Comparison of ENCODE assay signal across 31 cellular contexts in genomic region chr14:43143106-43143505, GRCh38.
"Had no signal": no experiment of that assay in that cellular context is flagged by ENCODE, and none has a peak within 500 bp of the region (broad histone marks: within the 10 kb centered on the region; RNA-seq: fewer than 3 reads in every experiment).

No MANE protein-coding gene starts in this region.

- DNase-seq: activated B cell treated with CpG ODN at 0.5 μM for 24 hours; activated CD4-positive, alpha-beta T cell treated with anti-CD3 and anti-CD28 coated beads for 48 hours; activated CD4-positive, alpha-beta T cell treated with anti-CD3 and anti-CD28 coated beads, Interleukin-2, amount 50 U/mL, for 1 hour; activated CD4-positive, alpha-beta T cell treated with anti-CD3 and anti-CD28 coated beads, Interleukin-2, amount 50 U/mL, for 48 hours; activated CD8-positive, alpha-beta memory T cell treated with anti-CD3 and anti-CD28 coated beads for 24 hours; activated CD8-positive, alpha-beta T cell treated with anti-CD3 and anti-CD28 coated beads for 36 hours; activated effector memory CD4-positive, alpha-beta T cell treated with anti-CD3 and anti-CD28 coated beads, Interleukin-2, amount 50 U/mL, for 16 hours; activated naive CD4-positive, alpha-beta T cell treated with anti-CD3 and anti-CD28 coated beads for 36 hours; activated naive CD8-positive, alpha-beta T cell treated with anti-CD3 and anti-CD28 coated beads for 36 hours; activated naive CD8-positive, alpha-beta T cell treated with anti-CD3 and anti-CD28 coated beads, Interleukin-2, amount 50 U/mL, for 24 hours; activated T-cell treated with anti-CD3 and anti-CD28 coated beads, Interleukin-2, amount 50 U/mL, for 4 hours; adrenal gland; amygdala; aorta; body of pancreas; caudate nucleus; cortex of kidney; dermis blood vessel endothelial cell; effector CD4-positive, alpha-beta T cell; effector memory CD8-positive, alpha-beta T cell; erythroblast; foreskin keratinocyte; gastrocnemius medialis; glutamatergic neuron; heart left ventricle; T1000; WERI-Rb-1 had no signal

- H3K36me3 Mint-ChIP-seq: activated naive CD4-positive, alpha-beta T cell treated with anti-CD3 and anti-CD28 coated beads, Interleukin-2, amount 50 U/mL, for 24 hours; activated naive CD8-positive, alpha-beta T cell treated with anti-CD3 and anti-CD28 coated beads for 36 hours had no signal

- H3K27ac Mint-ChIP-seq: activated B cell treated with CpG ODN at 0.5 μM for 24 hours; activated CD8-positive, alpha-beta T cell treated with anti-CD3 and anti-CD28 coated beads for 36 hours; activated naive CD4-positive, alpha-beta T cell treated with anti-CD3 and anti-CD28 coated beads for 36 hours; activated naive CD4-positive, alpha-beta T cell treated with anti-CD3 and anti-CD28 coated beads, Interleukin-2, amount 50 U/mL, for 24 hours; activated naive CD8-positive, alpha-beta T cell treated with anti-CD3 and anti-CD28 coated beads for 36 hours; activated naive CD8-positive, alpha-beta T cell treated with anti-CD3 and anti-CD28 coated beads, Interleukin-2, amount 50 U/mL, for 24 hours; activated T-helper 2 cell treated with anti-CD3 and anti-CD28 coated beads, Interferon-gamma antibody, Interleukin-2, Interleukin-4, amounts not matched to agents 10 μg/mL and 5 μg/mL and 100 μg/mL, durations not matched to agents 14 hours and 24 hours and 36 hours; effector memory CD8-positive, alpha-beta T cell; T-helper 2 cell treated with Interferon-gamma antibody and Interleukin-4, amounts not matched to agents 5 μg/mL and 100 μg/mL, for 36 hours had no signal

- H3K4me1 Mint-ChIP-seq: activated B cell treated with CpG ODN at 0.5 μM for 24 hours; activated naive CD4-positive, alpha-beta T cell treated with anti-CD3 and anti-CD28 coated beads, Interleukin-2, amount 50 U/mL, for 24 hours; activated naive CD8-positive, alpha-beta T cell treated with anti-CD3 and anti-CD28 coated beads for 36 hours; activated naive CD8-positive, alpha-beta T cell treated with anti-CD3 and anti-CD28 coated beads, Interleukin-2, amount 50 U/mL, for 24 hours had no signal

- H3K27me3 Mint-ChIP-seq: activated B cell treated with CpG ODN at 0.5 μM for 24 hours; activated CD8-positive, alpha-beta T cell treated with anti-CD3 and anti-CD28 coated beads for 36 hours; activated naive CD4-positive, alpha-beta T cell treated with anti-CD3 and anti-CD28 coated beads, Interleukin-2, amount 50 U/mL, for 24 hours; activated naive CD8-positive, alpha-beta T cell treated with anti-CD3 and anti-CD28 coated beads for 36 hours; activated naive CD8-positive, alpha-beta T cell treated with anti-CD3 and anti-CD28 coated beads, Interleukin-2, amount 50 U/mL, for 24 hours; effector memory CD8-positive, alpha-beta T cell had no signal

- H3K9me3 Mint-ChIP-seq: activated B cell treated with CpG ODN at 0.5 μM for 24 hours; activated naive CD8-positive, alpha-beta T cell treated with anti-CD3 and anti-CD28 coated beads for 36 hours had no signal

- FAIRE-seq: colon had no signal

- H3K4me3 Mint-ChIP-seq: activated B cell treated with CpG ODN at 0.5 μM for 24 hours; activated CD8-positive, alpha-beta T cell treated with anti-CD3 and anti-CD28 coated beads for 36 hours; activated naive CD4-positive, alpha-beta T cell treated with anti-CD3 and anti-CD28 coated beads for 36 hours; activated naive CD4-positive, alpha-beta T cell treated with anti-CD3 and anti-CD28 coated beads, Interleukin-2, amount 50 U/mL, for 24 hours; activated naive CD8-positive, alpha-beta T cell treated with anti-CD3 and anti-CD28 coated beads for 36 hours; activated naive CD8-positive, alpha-beta T cell treated with anti-CD3 and anti-CD28 coated beads, Interleukin-2, amount 50 U/mL, for 24 hours; activated T-cell treated with anti-CD3 and anti-CD28 coated beads, Interleukin-2, amount 50 U/mL, for 4 hours; effector memory CD8-positive, alpha-beta T cell; T-helper 2 cell treated with Interferon-gamma antibody and Interleukin-4, amounts not matched to agents 5 μg/mL and 100 μg/mL, for 36 hours had no signal
